ENCODE assay signal across 8 cellular contexts in the genomic region with DNA sequence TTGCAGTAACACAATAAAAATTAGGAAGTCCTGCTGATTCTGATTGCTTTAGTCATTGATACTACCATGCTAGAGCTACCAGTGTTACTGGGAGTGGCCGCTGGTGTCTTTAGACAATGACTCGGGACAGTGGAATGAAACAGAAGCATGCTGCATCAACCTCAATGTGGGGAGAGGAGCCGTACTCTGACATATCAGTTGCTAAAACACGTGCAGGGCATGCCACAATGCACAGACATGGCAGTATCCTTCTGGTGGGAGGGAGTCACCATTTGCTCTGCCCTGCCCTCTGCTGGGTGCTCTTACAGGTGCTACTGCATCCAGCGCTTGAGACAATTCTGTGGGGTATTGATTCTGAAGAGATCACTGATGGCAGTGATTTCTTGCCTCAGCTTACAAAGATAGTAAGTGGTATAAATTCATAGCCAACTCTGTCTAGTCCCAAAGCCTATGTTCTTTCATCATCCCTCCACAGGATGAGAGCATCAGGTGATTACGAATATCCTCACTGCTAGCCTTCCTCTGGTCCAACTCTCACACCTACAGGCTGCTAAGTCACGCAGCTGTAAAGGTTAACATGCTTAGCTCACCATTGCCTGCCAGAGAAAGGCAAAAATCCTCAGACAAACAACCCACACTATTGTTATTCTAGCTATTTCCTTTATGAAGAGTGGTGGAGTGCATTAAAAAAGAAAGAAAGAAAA. TPM values are rescaled to one million over a fixed set of nuclear protein-coding genes. Genes with fewer than 3 reads are reported as not detected.
DNase-seq lines count a peak whose midpoint lies in the region; TF ChIP-seq lines count a peak whose summit lies in the region.

No MANE protein-coding gene starts in this region.

- no peaks in the 10 kb centered on the region for H3K27me3 Mint-ChIP-seq in activated CD4-positive, alpha-beta T cell treated with anti-CD3 and anti-CD28 coated beads, Interleukin-2, amount 10 ng/mL, durations not matched to agents 7 days and 5 days

- H3K4me3 Mint-ChIP-seq in activated CD4-positive, alpha-beta T cell treated with anti-CD3 and anti-CD28 coated beads, Interleukin-2, amount 10 ng/mL, durations not matched to agents 7 days and 5 days, result no peak overlapping the region

- H3K9me3 ChIP-seq in neural cell (ENCODE audit: low read length), result no peaks in the 10 kb centered on the region

- no peak for TF ChIP-seq EP300 in neural cell (conservative IDR thresholded peaks at IDR 0.05; ENCODE audit: poor library complexity, severe bottlenecking)

- no peaks in the 10 kb centered on the region for H3K36me3 ChIP-seq in neural cell (ENCODE audit: insufficient read depth, low read length)

- H4K20me1 ChIP-seq in neural cell (ENCODE audit: insufficient read depth), result no peaks in the 10 kb centered on the region

- no peak overlapping the region for H3K27ac ChIP-seq in neural cell (ENCODE audit: low read length)

- no peak overlapping the region for H2AFZ ChIP-seq in neural cell (ENCODE audit: low read depth, low read length)

- CTCF ChIA-PET in HEK293T (lab: Yijun Ruan, JAX), result interaction anchor here (0.7 to 2.9 kb wide), 6 partner anchors 10 to 189 kb away, joined by 3 to 9 read pairs (median 4); no protein-coding TSS in a partner anchor
- CTCF ChIA-PET in activated CD4-positive, alpha-beta T cell treated with anti-CD3 and anti-CD28 coated beads, Interleukin-2, amount 10 ng/mL, durations not matched to agents 7 days and 5 days (lab: Charles Lee), result interaction anchor here (1.4 kb wide), 1 partner anchor 14 kb away, joined by 4 read pairs; no protein-coding TSS in a partner anchor

- no peak overlapping the region for H3K4me3 ChIP-seq in neural cell (ENCODE audit: low read length)

- H3K9me3 Mint-ChIP-seq in activated CD4-positive, alpha-beta T cell treated with anti-CD3 and anti-CD28 coated beads, Interleukin-2, amount 10 ng/mL, durations not matched to agents 7 days and 5 days, result no peaks in the 10 kb centered on the region

- no peaks in the 10 kb centered on the region for H3K27me3 ChIP-seq in neural cell (ENCODE audit: insufficient read depth, low read depth, low read length)

- H3K9ac ChIP-seq in neural cell (ENCODE audit: low read length), result no peak overlapping the region

- peak; percentile 66 for TF ChIP-seq RAD21 in neural cell (conservative IDR thresholded peaks at IDR 0.05)

- no peaks in the 10 kb centered on the region for H3K79me2 ChIP-seq in neural cell (replicated peaks; ENCODE audit: insufficient read depth, low read length)

- H3K4me1 Mint-ChIP-seq in activated CD4-positive, alpha-beta T cell treated with anti-CD3 and anti-CD28 coated beads, Interleukin-2, amount 10 ng/mL, durations not matched to agents 7 days and 5 days, result peaks cover 3% of the 10 kb centered on the region

- H3K27ac Mint-ChIP-seq in activated CD4-positive, alpha-beta T cell treated with anti-CD3 and anti-CD28 coated beads, Interleukin-2, amount 10 ng/mL, durations not matched to agents 7 days and 5 days, result no peak overlapping the region

- TF ChIP-seq CTCF in neural cell (IDR thresholded peaks at IDR 0.05; ENCODE audit: poor library complexity, severe bottlenecking), result peak; percentile 72

- no peak overlapping the region for H3K4me2 ChIP-seq in neural cell (ENCODE audit: low read length)

- POLR2A ChIA-PET in HEK293T (lab: Yijun Ruan, JAX), result interaction anchor here (0.8 kb wide), 1 partner anchor 46 kb away, joined by 3 read pairs; no protein-coding TSS in a partner anchor
- POLR2A ChIA-PET in activated CD4-positive, alpha-beta T cell treated with anti-CD3 and anti-CD28 coated beads, Interleukin-2, amount 10 ng/mL, durations not matched to agents 7 days and 5 days (lab: Charles Lee), result no interaction called here

- H3F3A ChIP-seq in neural cell (ENCODE audit: insufficient read depth, low read length, poor library complexity, severe bottlenecking), result no peaks in the 10 kb centered on the region

- DNase-seq in NCI-H2029 treated with DMSO at 0.1 percent for 48 hours (lab: John Stamatoyannopoulos, UW) (peak; percentile 3), NCI-H2029 (lab: John Stamatoyannopoulos, UW) (no peak), HEK293T (ENCODE audit: extremely low spot score) (peak; percentile 81), NCI-H2081 (lab: John Stamatoyannopoulos, UW) (peak; percentile 53 to 64), epidermal melanocyte (ENCODE audit: insufficient read length, low spot score) (peak; percentile 78), middle frontal gyrus (ENCODE audit: extremely low spot score, low spot score) (no peak)
- DNase-seq in activated CD4-positive, alpha-beta T cell treated with anti-CD3 and anti-CD28 coated beads, Interleukin-2, amount 10 ng/mL, durations not matched to agents 7 days and 5 days, result peak; percentile 66

- no peaks in the 10 kb centered on the region for H3K36me3 Mint-ChIP-seq in activated CD4-positive, alpha-beta T cell treated with anti-CD3 and anti-CD28 coated beads, Interleukin-2, amount 10 ng/mL, durations not matched to agents 7 days and 5 days (ENCODE audit: low read depth)

- no peaks in the 10 kb centered on the region for H3K9me2 ChIP-seq in neural cell (ENCODE audit: insufficient read depth, low read length)

TF ChIP-seq in HEK293T, 16 proteins besides CTCF, POLR2A, EP300 and RAD21:
- no peak for TF ChIP-seq ARNT (IDR thresholded peaks at IDR 0.05)
- TF ChIP-seq SUZ12 (IDR thresholded peaks at IDR 0.05), result no peak
- peak; percentile 58; the same call in 1 of the 2 replicates for TF ChIP-seq L3MBTL2 (conservative IDR thresholded peaks at IDR 0.05)
- TF ChIP-seq LEF1 (IDR thresholded peaks at IDR 0.05; ENCODE audit: borderline replicate concordance), result no peak

TF ChIP-seq in neural cell, 6 proteins besides CTCF, POLR2A, EP300 and RAD21:
- TF ChIP-seq SMC3 (conservative IDR thresholded peaks at IDR 0.05; ENCODE audit: poor library complexity) (peak; percentile 80), POLR2AphosphoS5 (IDR thresholded peaks at IDR 0.05) (no peak), TAF1 (IDR thresholded peaks at IDR 0.05; ENCODE audit: low read depth) (no peak), MXI1 (conservative IDR thresholded peaks at IDR 0.05; ENCODE audit: poor library complexity, severe bottlenecking) (peak; percentile 90), EZH2 (IDR thresholded peaks at IDR 0.05; ENCODE audit: borderline replicate concordance, insufficient read depth, low read length, poor library complexity, severe bottlenecking) (no peak)
- TF ChIP-seq, protein P1, sequence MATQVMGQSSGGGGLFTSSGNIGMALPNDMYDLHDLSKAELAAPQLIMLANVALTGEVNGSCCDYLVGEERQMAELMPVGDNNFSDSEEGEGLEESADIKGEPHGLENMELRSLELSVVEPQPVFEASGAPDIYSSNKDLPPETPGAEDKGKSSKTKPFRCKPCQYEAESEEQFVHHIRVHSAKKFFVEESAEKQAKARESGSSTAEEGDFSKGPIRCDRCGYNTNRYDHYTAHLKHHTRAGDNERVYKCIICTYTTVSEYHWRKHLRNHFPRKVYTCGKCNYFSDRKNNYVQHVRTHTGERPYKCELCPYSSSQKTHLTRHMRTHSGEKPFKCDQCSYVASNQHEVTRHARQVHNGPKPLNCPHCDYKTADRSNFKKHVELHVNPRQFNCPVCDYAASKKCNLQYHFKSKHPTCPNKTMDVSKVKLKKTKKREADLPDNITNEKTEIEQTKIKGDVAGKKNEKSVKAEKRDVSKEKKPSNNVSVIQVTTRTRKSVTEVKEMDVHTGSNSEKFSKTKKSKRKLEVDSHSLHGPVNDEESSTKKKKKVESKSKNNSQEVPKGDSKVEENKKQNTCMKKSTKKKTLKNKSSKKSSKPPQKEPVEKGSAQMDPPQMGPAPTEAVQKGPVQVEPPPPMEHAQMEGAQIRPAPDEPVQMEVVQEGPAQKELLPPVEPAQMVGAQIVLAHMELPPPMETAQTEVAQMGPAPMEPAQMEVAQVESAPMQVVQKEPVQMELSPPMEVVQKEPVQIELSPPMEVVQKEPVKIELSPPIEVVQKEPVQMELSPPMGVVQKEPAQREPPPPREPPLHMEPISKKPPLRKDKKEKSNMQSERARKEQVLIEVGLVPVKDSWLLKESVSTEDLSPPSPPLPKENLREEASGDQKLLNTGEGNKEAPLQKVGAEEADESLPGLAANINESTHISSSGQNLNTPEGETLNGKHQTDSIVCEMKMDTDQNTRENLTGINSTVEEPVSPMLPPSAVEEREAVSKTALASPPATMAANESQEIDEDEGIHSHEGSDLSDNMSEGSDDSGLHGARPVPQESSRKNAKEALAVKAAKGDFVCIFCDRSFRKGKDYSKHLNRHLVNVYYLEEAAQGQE (IDR thresholded peaks at IDR 0.05; ENCODE audit: borderline replicate concordance), result no peak

RNA-seq across cellular contexts. Expression of a gene that starts 43.7 kb away (rescaled TPM):
- 10 to 100 TPM; 11.0 to 11.9 TPM for total RNA-seq in activated CD4-positive, alpha-beta T cell treated with anti-CD3 and anti-CD28 coated beads, Interleukin-2, amount 10 ng/mL, durations not matched to agents 7 days and 5 days
- 847 and 921 TPM in 2 replicates for polyA plus RNA-seq in neural cell
- 536 and 549 TPM in 2 replicates for polyA minus RNA-seq in neural cell

Comparison
In these comparisons a context has a peak if more than half of its experiments do, and no peak if none do; other contexts are left out.
1. DNase-seq: peak in NCI-H2029 treated with DMSO at 0.1 percent for 48 hours (single experiment), HEK293T (single experiment), NCI-H2081 (2 of 2), activated CD4-positive, alpha-beta T cell treated with anti-CD3 and anti-CD28 coated beads, Interleukin-2, amount 10 ng/mL, durations not matched to agents 7 days and 5 days (single experiment) and epidermal melanocyte (single experiment); none in NCI-H2029 (single experiment) and middle frontal gyrus (single experiment).